8 cellular contexts compared by ENCODE assay signal in genomic region chr7:100611983-100612729, GRCh38. TPM values are rescaled to one million over a fixed set of nuclear protein-coding genes. Genes with fewer than 3 reads are reported as not detected.
DNase-seq lines count a peak whose midpoint lies in the region; ATAC-seq and TF ChIP-seq lines count a peak whose summit lies in the region.

Gene MOSPD3 (plus strand): TSS chr7:100612540. CDS start chr7:100612792, 252 bp downstream.

- in situ Hi-C loops in ACHN (cut with HindIII; ENCODE audit: low pct_ligation_motif_present, low pct_unique_long_range_greater_than_20kb, low sequenced_read_pairs), result no loop called here

- H3K9ac ChIP-seq in iPS-18a (ENCODE audit: low read length) (peak within 1 kb of the TSS; percentile 80), skeletal muscle satellite cell (ENCODE audit: low read depth, low read length) (peak within 1 kb of the TSS; percentile 73)

- DNase-seq in ACHN (peak; percentile 100), NCI-H2196 treated with DMSO at 0.1 percent for 48 hours (lab: John Stamatoyannopoulos, UW; ENCODE audit: unreplicated experiment) (peak; percentile 98), breast epithelium (ENCODE audit: low spot score in 2 of 2) (peak; percentile 98 to 99)

- peak within 1 kb of the TSS; percentile 62 to 85 (median 85) for H3K4me3 ChIP-seq in breast epithelium
- peak within 1 kb of the TSS; percentile 83 for H3K4me3 ChIP-seq in iPS-18a (ENCODE audit: low read length)
- H3K4me3 ChIP-seq in skeletal muscle satellite cell (ENCODE audit: low read length), result peak within 1 kb of the TSS; percentile 75

- no peak for TF ChIP-seq CTCF in VCaP (conservative IDR thresholded peaks at IDR 0.05)
- peak in 2 of 3 donors; percentile 34 to 35 for TF ChIP-seq CTCF in breast epithelium (IDR thresholded peaks at IDR 0.05)

- H3K9me3 ChIP-seq in breast epithelium, result no peaks in the 10 kb centered on the region
- H3K9me3 ChIP-seq in iPS-18a (ENCODE audit: control insufficient read depth, low read depth, low read length), result no peaks in the 10 kb centered on the region
- H3K9me3 ChIP-seq in skeletal muscle satellite cell (replicated peaks; ENCODE audit: low read length), result no peaks in the 10 kb centered on the region

- peak; percentile 50 for TF ChIP-seq POLR2A in breast epithelium (IDR thresholded peaks at IDR 0.05)

- H3K36me3 ChIP-seq in breast epithelium, result no peaks in the 10 kb centered on the region
- H3K36me3 ChIP-seq in iPS-18a (ENCODE audit: control insufficient read depth, low read depth, low read length), result no peaks in the 10 kb centered on the region
- no peaks in the 10 kb centered on the region for H3K36me3 ChIP-seq in skeletal muscle satellite cell (ENCODE audit: insufficient read depth, low read length)

- H3K27me3 ChIP-seq in breast epithelium, result no peaks in the 10 kb centered on the region
- no peaks in the 10 kb centered on the region for H3K27me3 ChIP-seq in iPS-18a (ENCODE audit: control insufficient read depth, insufficient read depth, low read length)
- no peaks in the 10 kb centered on the region for H3K27me3 ChIP-seq in skeletal muscle satellite cell (ENCODE audit: control insufficient read depth, insufficient read depth, low read length)

- H3K4me1 ChIP-seq in breast epithelium (peaks cover 0 to 6% of the 10 kb centered on the region in 2 donors), iPS-18a (ENCODE audit: control insufficient read depth, low read depth, low read length) (no peaks in the 10 kb centered on the region), skeletal muscle satellite cell (ENCODE audit: control insufficient read depth, insufficient read depth, low read length) (peaks cover 14% of the 10 kb centered on the region)

- peak within 1 kb of the TSS; percentile 78 for H3K4me2 ChIP-seq in skeletal muscle satellite cell (ENCODE audit: low read length)

- peak within 1 kb of the TSS; percentile 84 for H3K27ac ChIP-seq in VCaP
- peak within 1 kb of the TSS; percentile 89 to 93 for H3K27ac ChIP-seq in breast epithelium
- H3K27ac ChIP-seq in iPS-18a (ENCODE audit: low read length), result peak within 1 kb of the TSS; percentile 95

- ATAC-seq in GM18870 (IDR thresholded peaks at IDR 0.05; ENCODE audit: unreplicated experiment) (peak; percentile 92), HG03135 (IDR thresholded peaks at IDR 0.05; ENCODE audit: unreplicated experiment) (peak; percentile 90)

- intact Hi-C loops in breast epithelium (cut with DNase I; ENCODE audit: low total_unique reads), result no loop called here

RNA-seq across cellular contexts. Expression of gene MOSPD3, which starts in this region (rescaled TPM):
- total RNA-seq in breast epithelium, result 10 to 100 TPM in 2 of 3 donors, 1 to 10 TPM in 1; 8.8 to 12.6 (median 11.8) TPM
- total RNA-seq in skeletal muscle satellite cell (2012; rRNA removed), result 6.6 and 10.1 TPM in 2 replicates

Comparison
In these comparisons a context has a peak if more than half of its experiments do, and no peak if none do; other contexts are left out.
1. Peak in every context shown above with its lines: DNase-seq, ATAC-seq, H3K4me3 ChIP-seq and H3K27ac ChIP-seq.